ENCODE assay signal across 1 cellular context in genomic region chr9:90805006-90805993, GRCh38.
A peak's percentile ranks its signal among the peaks of the same experiment; 100 is the strongest.
TF ChIP-seq lines count a peak whose summit lies in the region.

No MANE protein-coding gene starts in this region.

TF ChIP-seq in GM12878, 131 proteins besides CTCF, POLR2A, EP300 and RAD21 (continued from another document):
- peak; percentile 17; the same call in 1 of the 2 replicates for TF ChIP-seq ZBTB40 (IDR thresholded peaks at IDR 0.05; ENCODE audit: borderline replicate concordance)
